Comparison of ENCODE assay signal across 1 cellular context in genomic region chr3:100715176-100715575, GRCh38.
TF ChIP-seq lines count a peak whose summit lies in the region.

No MANE protein-coding gene starts in this region.

TF ChIP-seq in HepG2, 621 proteins besides CTCF, POLR2A, EP300 and RAD21:
- TF ChIP-seq XRCC5 (optimal IDR thresholded peaks at IDR 0.05; ENCODE audit: low read length) = no peak
- 0 out of 2 replicates have a peak, but pooled peaks have one; percentile 6 for TF ChIP-seq RBFOX2 (IDR thresholded peaks at IDR 0.05; ENCODE audit: low read depth, low read length)
